In the genomic region with DNA sequence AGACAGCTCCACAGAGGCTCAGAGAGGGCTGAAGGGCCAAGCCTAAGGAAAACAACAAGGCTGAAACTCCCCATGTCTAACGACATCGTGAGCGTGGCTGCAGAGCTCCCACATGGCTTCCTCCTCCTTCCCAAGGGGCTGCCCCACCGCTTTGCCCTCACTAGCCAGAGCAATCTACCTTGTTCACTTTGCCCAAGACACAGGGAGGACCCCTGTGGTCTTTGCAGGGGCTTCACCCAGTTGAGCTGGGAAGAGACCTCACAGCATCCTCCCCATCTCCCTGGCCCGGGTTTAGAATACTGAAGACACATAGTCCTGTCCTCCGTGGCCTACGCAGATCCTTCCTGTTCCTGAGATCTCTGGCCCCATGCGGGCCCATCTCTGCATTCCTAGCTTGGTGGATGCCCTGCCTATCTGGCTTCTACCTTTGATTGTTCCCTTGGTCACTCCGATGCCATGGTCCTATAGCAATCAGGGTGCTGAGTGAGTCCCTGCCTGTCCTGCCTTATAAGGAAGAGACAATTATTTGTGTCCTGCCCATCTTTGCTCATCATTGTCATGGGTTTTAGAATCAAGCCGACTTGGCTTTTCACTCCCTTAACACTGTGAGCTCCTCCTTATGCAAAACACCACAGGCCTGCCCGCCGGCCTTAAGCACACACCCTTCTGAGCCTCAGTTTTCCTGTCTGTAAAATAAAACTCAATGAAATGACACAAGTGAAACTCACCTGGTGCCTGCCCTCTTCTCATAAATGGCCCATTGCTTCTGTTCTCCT, we compare ENCODE assay signal across 13 cellular contexts.
"Had no signal": no experiment of that assay in that cellular context is flagged by ENCODE, and none has a peak within 500 bp of the region (broad histone marks: within the 10 kb centered on the region; RNA-seq: fewer than 3 reads in every experiment).

No MANE protein-coding gene starts in this region.

- H3K27me3 ChIP-seq: colonic mucosa, esophagus squamous epithelium had no signal

- H3K4me1 ChIP-seq: colonic mucosa, esophagus squamous epithelium, left ventricle myocardium inferior had no signal

- H3K36me3 ChIP-seq: colonic mucosa, esophagus squamous epithelium, left ventricle myocardium inferior, thoracic aorta had no signal

- FAIRE-seq: endothelial cell of umbilical vein had no signal

- H3K4me3 Mint-ChIP-seq: activated CD4-positive, alpha-beta T cell treated with anti-CD3 and anti-CD28 coated beads, Interleukin-2, amount 10 ng/mL, durations not matched to agents 7 days and 5 days; activated naive CD4-positive, alpha-beta T cell treated with anti-CD3 and anti-CD28 coated beads for 36 hours had no signal

- H3K27ac ChIP-seq: colonic mucosa, esophagus squamous epithelium, left ventricle myocardium inferior, thoracic aorta had no signal

- DNase-seq: activated CD4-positive, alpha-beta T cell treated with anti-CD3 and anti-CD28 coated beads, Interleukin-2, amount 10 ng/mL, durations not matched to agents 7 days and 5 days; activated naive CD4-positive, alpha-beta T cell treated with anti-CD3 and anti-CD28 coated beads for 36 hours; colonic mucosa; effector CD4-positive, alpha-beta T cell; esophagus squamous epithelium; hypothalamus; left ventricle myocardium inferior; mesendoderm; stimulated activated CD4-positive, alpha-beta T cell treated with anti-CD3 and anti-CD28 coated beads, Interleukin-1b, Interleukin-23, amount 100 ng/mL, for 48 hours; SW 1271 had no signal

- H3K9me3 ChIP-seq: colonic mucosa, esophagus squamous epithelium, left ventricle myocardium inferior, thoracic aorta had no signal

- H3K27ac Mint-ChIP-seq: activated CD4-positive, alpha-beta T cell treated with anti-CD3 and anti-CD28 coated beads, Interleukin-2, amount 10 ng/mL, durations not matched to agents 7 days and 5 days; activated naive CD4-positive, alpha-beta T cell treated with anti-CD3 and anti-CD28 coated beads for 36 hours; activated T-helper 2 cell treated with anti-CD3 and anti-CD28 coated beads, Interferon-gamma antibody, Interleukin-2, Interleukin-4, amounts not matched to agents 10 μg/mL and 5 μg/mL and 100 μg/mL, durations not matched to agents 14 hours and 24 hours and 36 hours had no signal

- H3K4me3 ChIP-seq: colonic mucosa, esophagus squamous epithelium, left ventricle myocardium inferior, thoracic aorta had no signal

- H3K9me3 Mint-ChIP-seq: activated CD4-positive, alpha-beta T cell treated with anti-CD3 and anti-CD28 coated beads, Interleukin-2, amount 10 ng/mL, durations not matched to agents 7 days and 5 days; activated naive CD4-positive, alpha-beta T cell treated with anti-CD3 and anti-CD28 coated beads for 36 hours; activated T-helper 2 cell treated with anti-CD3 and anti-CD28 coated beads, Interferon-gamma antibody, Interleukin-2, Interleukin-4, amounts not matched to agents 10 μg/mL and 5 μg/mL and 100 μg/mL, durations not matched to agents 14 hours and 24 hours and 36 hours had no signal

- H3K27me3 Mint-ChIP-seq: activated CD4-positive, alpha-beta T cell treated with anti-CD3 and anti-CD28 coated beads, Interleukin-2, amount 10 ng/mL, durations not matched to agents 7 days and 5 days had no signal
